Comparison of ENCODE assay signal across 8 cellular contexts in genomic region chr10:102645741-102646609, GRCh38. TPM values are rescaled to one million over a fixed set of nuclear protein-coding genes. Genes with fewer than 3 reads are reported as not detected.
A peak's percentile ranks its signal among the peaks of the same experiment; 100 is the strongest.
DNase-seq lines count a peak whose midpoint lies in the region; ATAC-seq and TF ChIP-seq lines count a peak whose summit lies in the region.

No MANE protein-coding gene starts in this region.

- H3K27ac ChIP-seq in right cardiac atrium (ENCODE audit: low read length), result peak overlapping the region; percentile 98

- peak; percentile 52 for DNase-seq in COLO668 (lab: John Stamatoyannopoulos, UW; ENCODE audit: unreplicated experiment)
- peak; percentile 80 for DNase-seq in GM20000 (ENCODE audit: low spot score)
- peak in 73 of 76 experiments; percentile 24 to 92 (median 74) for DNase-seq in HUDEP-2 (lab: John Stamatoyannopoulos, UW; ENCODE audit: unreplicated experiment in 76 of 76)
- peak; percentile 23 to 81 (median 55) for DNase-seq in T-helper 1 cell
- peak; percentile 85 for DNase-seq in amniotic stem cell (lab: John Stamatoyannopoulos, UW)
- peak; percentile 94 to 96 (median 95) for DNase-seq in right cardiac atrium
- peak; percentile 96 for DNase-seq in renal cortical epithelial cell (ENCODE audit: low read depth)
- DNase-seq in NCI-H1694 treated with DMSO at 0.1 percent for 48 hours (lab: John Stamatoyannopoulos, UW), result no peak

- intact Hi-C loops in right cardiac atrium (cut with DNase I), result loop anchor here in 2 of 4 donors (5.0 kb wide), 2 partner anchors 49 to 66 kb away; partner anchors contain the start of genes ARL3 (in 1 of the 2) and SFXN2 (in 1 of the 2)

- peak overlapping the region; percentile 93 for H3K4me3 ChIP-seq in right cardiac atrium (ENCODE audit: low read length)

- WGBS in right cardiac atrium, result under 1% methylated on average over 29 of the region's 29 CpGs

- peak; percentile 61 to 73 for ATAC-seq in right cardiac atrium

- H3K27me3 ChIP-seq in right cardiac atrium (ENCODE audit: control insufficient read depth, insufficient read depth), result no peaks in the 10 kb centered on the region

- no peaks in the 10 kb centered on the region for H3K9me3 ChIP-seq in right cardiac atrium (ENCODE audit: control insufficient read depth, low read length)

- no peak for TF ChIP-seq CTCF in GM20000 (IDR thresholded peaks at IDR 0.05; ENCODE audit: extremely low read depth, missing control alignments)

- H3K4me1 ChIP-seq in right cardiac atrium (ENCODE audit: control insufficient read depth, insufficient read depth, low read length), result peaks cover 32% of the 10 kb centered on the region

RNA-seq across cellular contexts. Expression of gene TRIM8, which starts 1.7 kb away (rescaled TPM):
- total RNA-seq in right cardiac atrium (100 to 1,000 TPM; 104 to 120 (median 109) TPM), renal cortical epithelial cell (47.2 and 146 TPM in 2 replicates)
- 71.4 TPM for polyA plus RNA-seq in right cardiac atrium
